13 cellular contexts compared by ENCODE assay signal in genomic region chr5:128426090-128426534, GRCh38.
DNase-seq lines count a peak whose midpoint lies in the region; ATAC-seq and TF ChIP-seq lines count a peak whose summit lies in the region.
"Had no signal": no experiment of that assay in that cellular context is flagged by ENCODE, and none has a peak within 500 bp of the region (broad histone marks: within the 10 kb centered on the region; RNA-seq: fewer than 3 reads in every experiment).

No MANE protein-coding gene starts in this region.

- H2AFZ ChIP-seq in hepatocyte = no peak overlapping the region

- no peaks in the 10 kb centered on the region for H3K36me3 ChIP-seq in hepatocyte (replicated peaks; ENCODE audit: insufficient read depth, low read depth)

- H3K4me3 ChIP-seq in hepatocyte = no peak overlapping the region

- H3K9me2 ChIP-seq in hepatocyte (replicated peaks; ENCODE audit: insufficient read depth) = no peaks in the 10 kb centered on the region

- H4K20me1 ChIP-seq in hepatocyte (ENCODE audit: insufficient read depth, poor library complexity, severe bottlenecking) = no peaks in the 10 kb centered on the region

- no peaks in the 10 kb centered on the region for H3K79me2 ChIP-seq in hepatocyte

- H3K4me1 ChIP-seq in hepatocyte (ENCODE audit: insufficient read depth) = peaks cover 6% of the 10 kb centered on the region

- ATAC-seq in GM18861 (IDR thresholded peaks at IDR 0.05; ENCODE audit: unreplicated experiment) (peak; percentile 84), GM21529 (IDR thresholded peaks at IDR 0.05; ENCODE audit: unreplicated experiment) (peak; percentile 83), HG03064 (IDR thresholded peaks at IDR 0.05; ENCODE audit: low read depth, unreplicated experiment) (peak; percentile 85)
- ATAC-seq: PC-3 had no signal

- TF ChIP-seq CTCF in hepatocyte (IDR thresholded peaks at IDR 0.05; ENCODE audit: poor library complexity) = no peak

- no peak overlapping the region for H3K27ac ChIP-seq in hepatocyte
- H3K27ac ChIP-seq: epithelial cell of prostate had no signal

- no peaks in the 10 kb centered on the region for H3K27me3 ChIP-seq in hepatocyte

- 79% methylated on average over 5 of the region's 5 CpGs for WGBS in hepatocyte (ENCODE audit: low lambda C conversion rate, missing lambda C conversion rate)

- H3K9me3 ChIP-seq in hepatocyte (ENCODE audit: low read depth) = no peaks in the 10 kb centered on the region

- DNase-seq in astrocyte of the hippocampus (ENCODE audit: low read depth, low spot score) = peak; percentile 56
- DNase-seq in effector CD4-positive, alpha-beta T cell = no peak
- DNase-seq in NCI-H146 treated with DMSO at 0.1 percent for 48 hours (lab: John Stamatoyannopoulos, UW; ENCODE audit: unreplicated experiment) = no peak
- no peak for DNase-seq in NCI-H2107 (lab: John Stamatoyannopoulos, UW)
- DNase-seq in hepatocyte (ENCODE audit: low spot score) = no peak
- DNase-seq: activated T-cell treated with anti-CD3 and anti-CD28 coated beads for 4 hours, NCI-H1092, PC-3, small intestine had no signal

- no peak overlapping the region for H3K4me2 ChIP-seq in hepatocyte
